Comparison of ENCODE assay signal across 8 cellular contexts in the genomic region with DNA sequence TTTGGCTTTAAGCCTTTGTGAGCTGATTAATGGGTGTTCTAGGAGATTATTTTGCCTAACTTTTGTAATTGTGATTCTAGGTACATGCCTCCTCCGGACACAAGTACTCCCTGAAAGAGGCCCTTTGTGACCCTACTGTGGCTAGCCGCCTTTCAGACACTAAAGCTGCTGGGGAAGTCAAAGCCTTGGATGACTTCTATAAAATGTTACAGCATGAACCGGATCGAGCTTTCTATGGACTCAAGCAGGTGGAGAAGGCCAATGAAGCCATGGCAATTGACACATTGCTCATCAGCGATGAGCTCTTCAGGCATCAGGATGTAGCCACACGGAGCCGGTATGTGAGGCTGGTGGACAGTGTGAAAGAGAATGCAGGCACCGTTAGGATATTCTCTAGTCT. TPM values are rescaled to one million over a fixed set of nuclear protein-coding genes. Genes with fewer than 3 reads are reported as not detected.
DNase-seq lines count a peak whose midpoint lies in the region; ATAC-seq, FAIRE-seq and TF ChIP-seq lines count a peak whose summit lies in the region.

No MANE protein-coding gene starts in this region.

- no peak for ATAC-seq in CD4-positive, CD25-positive, alpha-beta regulatory T cell (ENCODE audit: low read depth in 2 of 2)
- ATAC-seq in GM18868 (IDR thresholded peaks at IDR 0.05; ENCODE audit: unreplicated experiment) (no peak), HG02588 (IDR thresholded peaks at IDR 0.05; ENCODE audit: unreplicated experiment) (no peak)

- peaks cover 12% of the 10 kb centered on the region for H3K27me3 Mint-ChIP-seq in CD4-positive, CD25-positive, alpha-beta regulatory T cell
- no peaks in the 10 kb centered on the region for H3K27me3 Mint-ChIP-seq in astrocyte (ENCODE audit: low read depth, unreplicated experiment)

- no peaks in the 10 kb centered on the region for H3K27me3 ChIP-seq in CD4-positive, CD25-positive, alpha-beta regulatory T cell (ENCODE audit: control insufficient read depth, insufficient read depth, low read length)
- H3K27me3 ChIP-seq in astrocyte (ENCODE audit: insufficient read depth, low read length): no peaks in the 10 kb centered on the region

- peaks cover 37% of the 10 kb centered on the region for H4K20me1 ChIP-seq in astrocyte (ENCODE audit: insufficient read depth, low read length)

- peak overlapping the region; percentile 29 for H3K27ac ChIP-seq in CD4-positive, CD25-positive, alpha-beta regulatory T cell (ENCODE audit: insufficient read depth, low read length, poor library complexity, severe bottlenecking)
- H3K27ac ChIP-seq in astrocyte (ENCODE audit: low read depth, low read length): peak overlapping the region; percentile 91
- peak overlapping the region; percentile 2 for H3K27ac ChIP-seq in temporal lobe (ENCODE audit: low read depth, low read length)

- peak overlapping the region; percentile 97 for H3K4me3 ChIP-seq in CD4-positive, CD25-positive, alpha-beta regulatory T cell (ENCODE audit: low read depth, low read length)
- H3K4me3 ChIP-seq in astrocyte (ENCODE audit: insufficient read depth, low read depth, low read length): peak overlapping the region; percentile 80

- peak in 1 of 3 donors; percentile 6 for DNase-seq in CD4-positive, CD25-positive, alpha-beta regulatory T cell
- DNase-seq in KBM-7 (peak; percentile 28), astrocyte (ENCODE audit: low read depth) (peak; percentile 16), kidney glomerular epithelial cell (lab: John Stamatoyannopoulos, UW) (peak; percentile 44), NCI-H526 treated with DMSO at 0.1 percent for 48 hours (lab: John Stamatoyannopoulos, UW) (no peak)

- no peaks in the 10 kb centered on the region for H3K9me3 ChIP-seq in CD4-positive, CD25-positive, alpha-beta regulatory T cell (ENCODE audit: control insufficient read depth in 2 of 2, low read length in 2 of 2)
- H3K9me3 ChIP-seq in astrocyte (ENCODE audit: insufficient read depth, low read depth, low read length): no peaks in the 10 kb centered on the region

- peak overlapping the region; percentile 89 for H3K4me2 ChIP-seq in astrocyte (ENCODE audit: low read length)

- peak overlapping the region; percentile 67 to 96 (median 96) for H3K27ac Mint-ChIP-seq in CD4-positive, CD25-positive, alpha-beta regulatory T cell
- H3K27ac Mint-ChIP-seq in astrocyte (ENCODE audit: unreplicated experiment): peak overlapping the region; percentile 95

- no peaks in the 10 kb centered on the region for H3K36me3 ChIP-seq in CD4-positive, CD25-positive, alpha-beta regulatory T cell (ENCODE audit: control insufficient read depth, insufficient read depth, low read length)
- H3K36me3 ChIP-seq in astrocyte (ENCODE audit: insufficient read depth, low read length): peaks cover 2% of the 10 kb centered on the region

- H3K79me2 ChIP-seq in astrocyte (ENCODE audit: insufficient read depth, low read length): peaks cover 71% of the 10 kb centered on the region

- TF ChIP-seq CTCF in astrocyte (IDR thresholded peaks at IDR 0.05; ENCODE audit: insufficient read depth, low read depth, low read length): no peak

- H2AFZ ChIP-seq in astrocyte (ENCODE audit: low read depth, low read length): no peak overlapping the region

- H3K4me3 Mint-ChIP-seq in CD4-positive, CD25-positive, alpha-beta regulatory T cell: peak overlapping the region; percentile 96 to 98 (median 98)
- peak overlapping the region; percentile 99 for H3K4me3 Mint-ChIP-seq in astrocyte (ENCODE audit: unreplicated experiment)

- peaks cover 5% of the 10 kb centered on the region for H3K36me3 Mint-ChIP-seq in CD4-positive, CD25-positive, alpha-beta regulatory T cell
- peaks cover 17% of the 10 kb centered on the region for H3K36me3 Mint-ChIP-seq in astrocyte (ENCODE audit: low read depth, unreplicated experiment)

- H3K4me1 Mint-ChIP-seq in CD4-positive, CD25-positive, alpha-beta regulatory T cell: peaks cover 28 to 72% (median 41%) of the 10 kb centered on the region in 4 donors
- peaks cover 35% of the 10 kb centered on the region for H3K4me1 Mint-ChIP-seq in astrocyte (ENCODE audit: low read depth, unreplicated experiment)

- FAIRE-seq in astrocyte (lab: Jason Lieb, UNC): no peak

- H3K9me3 Mint-ChIP-seq in CD4-positive, CD25-positive, alpha-beta regulatory T cell: no peaks in the 10 kb centered on the region
- no peaks in the 10 kb centered on the region for H3K9me3 Mint-ChIP-seq in astrocyte (ENCODE audit: unreplicated experiment)

- peak overlapping the region; percentile 97 for H3K9ac ChIP-seq in astrocyte (ENCODE audit: low read length)

- peaks cover 41% of the 10 kb centered on the region for H3K4me1 ChIP-seq in CD4-positive, CD25-positive, alpha-beta regulatory T cell (ENCODE audit: control insufficient read depth, insufficient read depth, low read length, poor library complexity, severe bottlenecking)
- H3K4me1 ChIP-seq in astrocyte (ENCODE audit: insufficient read depth, low read length): peaks cover 24% of the 10 kb centered on the region

- in situ Hi-C loops in KBM-7 (cut with MboI; ENCODE audit: low pct_unique_long_range_greater_than_20kb, low sequenced_read_pairs): no loop called here

RNA-seq across cellular contexts. Expression of a gene that starts 13.6 kb away (rescaled TPM):
- total RNA-seq in CD4-positive, CD25-positive, alpha-beta regulatory T cell: 0.37 TPM
- not detected for polyA plus RNA-seq in CD4-positive, CD25-positive, alpha-beta regulatory T cell
- total RNA-seq in astrocyte: 73.7 and 83.1 TPM in 2 replicates
- total RNA-seq in temporal lobe: 5.2 TPM

RNA-seq across cellular contexts. Expression of a gene that starts 13.6 kb away (rescaled TPM):
- 3.9 TPM for total RNA-seq in CD4-positive, CD25-positive, alpha-beta regulatory T cell
- 1 to 10 TPM; 3.8 to 6.1 (median 4.7) TPM for polyA plus RNA-seq in CD4-positive, CD25-positive, alpha-beta regulatory T cell
- total RNA-seq in astrocyte (75.2 and 75.8 TPM in 2 replicates), temporal lobe (19.9 TPM)

Comparison
In these comparisons a context has a peak if more than half of its experiments do, and no peak if none do; other contexts are left out.
1. H3K27ac ChIP-seq: peak in every context shown above with its lines; median percentile 91 in astrocyte; 29 in CD4-positive, CD25-positive, alpha-beta regulatory T cell; 2 in temporal lobe.
2. RNA of a gene that starts 13.6 kb away (total RNA-seq): 73.7 to 83.1 TPM in astrocyte; 5.2 TPM in temporal lobe (single experiment) and 0.37 TPM in CD4-positive, CD25-positive, alpha-beta regulatory T cell (single experiment); every median in the first group is over 10 times any median in the second.